19 cellular contexts compared by ENCODE assay signal in the genomic region with DNA sequence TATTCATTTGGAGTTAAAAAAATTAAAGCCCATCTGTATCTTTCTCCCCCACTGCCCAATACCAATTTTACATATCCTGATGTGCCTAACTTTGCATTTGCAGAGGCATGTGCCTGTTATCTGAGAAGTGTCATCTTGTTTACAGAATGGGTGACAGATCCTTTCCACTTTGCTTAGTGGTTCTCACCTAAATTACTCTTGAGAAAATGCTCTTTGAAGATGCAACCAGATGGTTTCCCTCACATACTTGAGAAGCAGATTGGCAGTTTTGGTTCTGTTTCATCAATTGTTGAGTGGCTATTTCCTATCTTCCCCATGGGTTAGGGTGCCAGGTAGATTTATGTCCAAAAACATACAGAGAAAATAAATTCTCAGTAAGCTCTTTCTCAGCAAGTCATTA.
"Had no signal": no experiment of that assay in that cellular context is flagged by ENCODE, and none has a peak within 500 bp of the region (broad histone marks: within the 10 kb centered on the region; RNA-seq: fewer than 3 reads in every experiment).

No MANE protein-coding gene starts in this region.

- H3K4me1 ChIP-seq: foreskin keratinocyte, psoas muscle, right lobe of liver, testis, tibial nerve had no signal

- H3K4me1 Mint-ChIP-seq: naive thymus-derived CD8-positive, alpha-beta T cell; stimulated activated memory B cell treated with anti-CD40 and anti-IgM and Interleukin-4, amounts not matched to agents 10 μg/mL and 1 μg/mL and 100 μg/mL, for 72 hours had no signal

- H3K9me3 ChIP-seq: psoas muscle, right lobe of liver, testis had no signal

- ATAC-seq: foreskin keratinocyte; left lobe of liver; mucosa of descending colon; naive thymus-derived CD8-positive, alpha-beta T cell; psoas muscle; right lobe of liver; stimulated activated memory B cell treated with anti-CD40 and anti-IgM and Interleukin-4, amounts not matched to agents 10 μg/mL and 1 μg/mL and 100 μg/mL, for 72 hours had no signal

- DNase-seq: effector CD4-positive, alpha-beta T cell; endodermal cell; erythroblast; foreskin keratinocyte; kidney glomerular epithelial cell; mammary epithelial cell; mucosa of descending colon; naive thymus-derived CD8-positive, alpha-beta T cell; psoas muscle; retina; right lobe of liver; stimulated activated CD4-positive, alpha-beta T cell treated with anti-CD3 and anti-CD28 coated beads, Interleukin-4, amount 100 ng/mL, for 24 hours; testis had no signal

- H3K27me3 Mint-ChIP-seq: naive thymus-derived CD8-positive, alpha-beta T cell; stimulated activated memory B cell treated with anti-CD40 and anti-IgM and Interleukin-4, amounts not matched to agents 10 μg/mL and 1 μg/mL and 100 μg/mL, for 72 hours; stimulated activated naive CD8-positive, alpha-beta T cell treated with anti-CD3 and anti-CD28 coated beads, Interleukin-15, Interleukin-2, amounts not matched to agents 100 ng/mL and 50 ng/mL, for 24 hours had no signal

- H3K27ac Mint-ChIP-seq: endodermal cell; naive thymus-derived CD8-positive, alpha-beta T cell; stimulated activated memory B cell treated with anti-CD40 and anti-IgM and Interleukin-4, amounts not matched to agents 10 μg/mL and 1 μg/mL and 100 μg/mL, for 72 hours; stimulated activated naive CD8-positive, alpha-beta T cell treated with anti-CD3 and anti-CD28 coated beads, Interleukin-15, Interleukin-2, amounts not matched to agents 100 ng/mL and 50 ng/mL, for 24 hours had no signal

- H3K27ac ChIP-seq: coronary artery, foreskin keratinocyte, neutrophil, psoas muscle, right lobe of liver, testis, tibial nerve had no signal

- H3K27me3 ChIP-seq: foreskin keratinocyte, neutrophil, right lobe of liver, testis, tibial nerve had no signal

- H3K4me3 ChIP-seq: coronary artery, mucosa of descending colon, psoas muscle, right lobe of liver, testis, tibial nerve had no signal

- H3K4me3 Mint-ChIP-seq: endodermal cell; naive thymus-derived CD8-positive, alpha-beta T cell; stimulated activated memory B cell treated with anti-CD40 and anti-IgM and Interleukin-4, amounts not matched to agents 10 μg/mL and 1 μg/mL and 100 μg/mL, for 72 hours; stimulated activated naive CD8-positive, alpha-beta T cell treated with anti-CD3 and anti-CD28 coated beads, Interleukin-15, Interleukin-2, amounts not matched to agents 100 ng/mL and 50 ng/mL, for 24 hours had no signal

- H3K36me3 ChIP-seq: neutrophil, right lobe of liver, tibial nerve had no signal
